Comparison of ENCODE assay signal across 10 cellular contexts in genomic region chr1:155219592-155220031, GRCh38. TPM values are rescaled to one million over a fixed set of nuclear protein-coding genes. Genes with fewer than 3 reads are reported as not detected.
DNase-seq lines count a peak whose midpoint lies in the region; ATAC-seq, FAIRE-seq and TF ChIP-seq lines count a peak whose summit lies in the region.
"Had no signal": no experiment of that assay in that cellular context is flagged by ENCODE, and none has a peak within 500 bp of the region (broad histone marks: within the 10 kb centered on the region; RNA-seq: fewer than 3 reads in every experiment).

No MANE protein-coding gene starts in this region.

- no peaks in the 10 kb centered on the region for H3K27me3 Mint-ChIP-seq in activated T-cell treated with anti-CD3 and anti-CD28 coated beads, Interleukin-2, amount 50 U/mL, for 72 hours (ENCODE audit: low read depth)
- H3K27me3 Mint-ChIP-seq in activated T-helper 2 cell treated with anti-CD3 and anti-CD28 coated beads, Interferon-gamma antibody, Interleukin-2, Interleukin-4, amounts not matched to agents 10 μg/mL and 5 μg/mL and 100 μg/mL, durations not matched to agents 14 hours and 24 hours and 36 hours (ENCODE audit: low read depth) = no peaks in the 10 kb centered on the region
- H3K27me3 Mint-ChIP-seq: T-cell had no signal

- no peak overlapping the region for H3K9ac ChIP-seq in keratinocyte (ENCODE audit: control insufficient read depth, extremely low read depth, insufficient read depth, low read length)

- H3K27ac ChIP-seq in keratinocyte (ENCODE audit: control insufficient read depth, insufficient read depth, low read length) (no peak overlapping the region), substantia nigra (ENCODE audit: low read depth, low read length, poor library complexity, severe bottlenecking) (peak overlapping the region; percentile 46)

- DNase-seq in activated T-cell treated with anti-CD3 and anti-CD28 coated beads, Interleukin-2, amount 50 U/mL, for 72 hours = no peak
- no peak for DNase-seq in activated T-cell treated with anti-CD3 and anti-CD28 coated beads for 4 hours
- no peak for DNase-seq in activated T-helper 2 cell treated with anti-CD3 and anti-CD28 coated beads, Interferon-gamma antibody, Interleukin-2, Interleukin-4, amounts not matched to agents 10 μg/mL and 5 μg/mL and 100 μg/mL, durations not matched to agents 14 hours and 24 hours and 36 hours (ENCODE audit: low spot score)
- DNase-seq in keratinocyte (ENCODE audit: low read depth, low spot score) = no peak
- peak in 32 of 49 donors; percentile 8 to 61 (median 43) for DNase-seq in substantia nigra (lab: John Stamatoyannopoulos, UW)
- no peak for DNase-seq in activated CD4-positive, CD25-positive, alpha-beta regulatory T cell (lab: John Stamatoyannopoulos, UW)
- DNase-seq in NCI-H1694 treated with DMSO at 0.1 percent for 48 hours (lab: John Stamatoyannopoulos, UW) = no peak
- DNase-seq in GM19239 (ENCODE audit: insufficient read length, low spot score) = no peak

- H3K27ac Mint-ChIP-seq in activated T-cell treated with anti-CD3 and anti-CD28 coated beads, Interleukin-2, amount 50 U/mL, for 72 hours = no peak overlapping the region
- H3K27ac Mint-ChIP-seq in activated T-helper 2 cell treated with anti-CD3 and anti-CD28 coated beads, Interferon-gamma antibody, Interleukin-2, Interleukin-4, amounts not matched to agents 10 μg/mL and 5 μg/mL and 100 μg/mL, durations not matched to agents 14 hours and 24 hours and 36 hours = peak overlapping the region; percentile 71

- no peaks in the 10 kb centered on the region for H3K9me3 ChIP-seq in keratinocyte (ENCODE audit: control insufficient read depth, low read depth, low read length)

- peaks cover 16% of the 10 kb centered on the region for H3K4me1 ChIP-seq in keratinocyte (ENCODE audit: control insufficient read depth, extremely low read depth, insufficient read depth, low read length)

- no peak overlapping the region for H3K4me3 ChIP-seq in keratinocyte (ENCODE audit: control insufficient read depth in 2 of 3, extremely low read depth in 1 of 3, insufficient read depth in 2 of 3, low read depth in 1 of 3, low read length in 3 of 3)

- H3K36me3 ChIP-seq in keratinocyte (ENCODE audit: control insufficient read depth in 2 of 2, extremely low read depth in 1 of 2, insufficient read depth in 2 of 2, low read length in 2 of 2) = peaks cover 0 to 2% of the 10 kb centered on the region in 2 experiments

- no peak overlapping the region for H3K4me2 ChIP-seq in keratinocyte (ENCODE audit: control insufficient read depth, extremely low read depth, insufficient read depth, low read depth, low read length)

- no peaks in the 10 kb centered on the region for H3K9me1 ChIP-seq in keratinocyte (ENCODE audit: control insufficient read depth, extremely low read depth, insufficient read depth, low read length)

- intact Hi-C loops in activated T-helper 2 cell treated with anti-CD3 and anti-CD28 coated beads, Interferon-gamma antibody, Interleukin-2, Interleukin-4, amounts not matched to agents 10 μg/mL and 5 μg/mL and 100 μg/mL, durations not matched to agents 14 hours and 24 hours and 36 hours (cut with micrococcal nuclease) = no loop called here

- peak overlapping the region; percentile 58 for H2AFZ ChIP-seq in keratinocyte (ENCODE audit: control insufficient read depth, low read length)

- dilution Hi-C loops in keratinocyte (cut with MboI; ENCODE audit: extremely low pct_ligation_motif_present, low sequenced_read_pairs) = no loop called here

- no peaks in the 10 kb centered on the region for H3K79me2 ChIP-seq in keratinocyte (ENCODE audit: control insufficient read depth, insufficient read depth, low read length)

- FAIRE-seq in keratinocyte (lab: Jason Lieb, UNC) = no peak
- no peak for FAIRE-seq in GM19239 (lab: Jason Lieb, UNC)
- FAIRE-seq: islet of Langerhans had no signal

- H3K36me3 Mint-ChIP-seq in activated T-cell treated with anti-CD3 and anti-CD28 coated beads, Interleukin-2, amount 50 U/mL, for 72 hours (ENCODE audit: insufficient read depth in 2 of 2) = no peaks in the 10 kb centered on the region
- H3K36me3 Mint-ChIP-seq in activated T-helper 2 cell treated with anti-CD3 and anti-CD28 coated beads, Interferon-gamma antibody, Interleukin-2, Interleukin-4, amounts not matched to agents 10 μg/mL and 5 μg/mL and 100 μg/mL, durations not matched to agents 14 hours and 24 hours and 36 hours (ENCODE audit: low read depth) = peaks cover 12% of the 10 kb centered on the region

- no peak for TF ChIP-seq CTCF in keratinocyte (optimal IDR thresholded peaks at IDR 0.05 in 1 of 3, IDR thresholded peaks at IDR 0.05 in 1 of 3, conservative IDR thresholded peaks at IDR 0.05 in 1 of 3; ENCODE audit: extremely low read depth in 1 of 3, insufficient read depth in 2 of 3, low read length in 3 of 3)

- H3K9me3 Mint-ChIP-seq in activated T-cell treated with anti-CD3 and anti-CD28 coated beads, Interleukin-2, amount 50 U/mL, for 72 hours = no peaks in the 10 kb centered on the region
- no peaks in the 10 kb centered on the region for H3K9me3 Mint-ChIP-seq in activated T-helper 2 cell treated with anti-CD3 and anti-CD28 coated beads, Interferon-gamma antibody, Interleukin-2, Interleukin-4, amounts not matched to agents 10 μg/mL and 5 μg/mL and 100 μg/mL, durations not matched to agents 14 hours and 24 hours and 36 hours
- H3K9me3 Mint-ChIP-seq: T-cell had no signal

- ATAC-seq in activated T-cell treated with anti-CD3 and anti-CD28 coated beads, Interleukin-2, amount 50 U/mL, for 72 hours (replicated peaks in 1 of 2) = peak; percentile 45 to 53

- H3K27me3 ChIP-seq in keratinocyte (ENCODE audit: control insufficient read depth, extremely low read depth, insufficient read depth, low read length) = no peaks in the 10 kb centered on the region

- H4K20me1 ChIP-seq in keratinocyte (ENCODE audit: control insufficient read depth, extremely low read depth, insufficient read depth, low read length) = no peaks in the 10 kb centered on the region

- H3K4me3 Mint-ChIP-seq in activated T-cell treated with anti-CD3 and anti-CD28 coated beads, Interleukin-2, amount 50 U/mL, for 72 hours = peak overlapping the region in 1 of 2 donors; percentile 75
- H3K4me3 Mint-ChIP-seq in activated T-helper 2 cell treated with anti-CD3 and anti-CD28 coated beads, Interferon-gamma antibody, Interleukin-2, Interleukin-4, amounts not matched to agents 10 μg/mL and 5 μg/mL and 100 μg/mL, durations not matched to agents 14 hours and 24 hours and 36 hours (ENCODE audit: low read depth) = no peak overlapping the region
- H3K4me3 Mint-ChIP-seq: T-cell had no signal

- H3K4me1 Mint-ChIP-seq in activated T-cell treated with anti-CD3 and anti-CD28 coated beads, Interleukin-2, amount 50 U/mL, for 72 hours (ENCODE audit: low read depth) = peaks cover 25% of the 10 kb centered on the region
- peaks cover 16% of the 10 kb centered on the region for H3K4me1 Mint-ChIP-seq in activated T-helper 2 cell treated with anti-CD3 and anti-CD28 coated beads, Interferon-gamma antibody, Interleukin-2, Interleukin-4, amounts not matched to agents 10 μg/mL and 5 μg/mL and 100 μg/mL, durations not matched to agents 14 hours and 24 hours and 36 hours (ENCODE audit: low read depth)

RNA-seq across cellular contexts. Expression of gene MTX1, which starts 11.1 kb away (rescaled TPM):
- 10 to 100 TPM; 25.5 to 27.4 TPM for total RNA-seq in activated T-cell treated with anti-CD3 and anti-CD28 coated beads, Interleukin-2, amount 50 U/mL, for 72 hours
- total RNA-seq in activated T-helper 2 cell treated with anti-CD3 and anti-CD28 coated beads, Interferon-gamma antibody, Interleukin-2, Interleukin-4, amounts not matched to agents 10 μg/mL and 5 μg/mL and 100 μg/mL, durations not matched to agents 14 hours and 24 hours and 36 hours = 58.6 and 64.0 TPM in 2 replicates
- 43.4 to 69.9 TPM (median 59.5 TPM) in 3 replicates for polyA plus RNA-seq in keratinocyte
- polyA plus RNA-seq in keratinocyte (2011; ENCODE audit: low read depth) = 3.8 TPM
- polyA plus RNA-seq in keratinocyte (2011; cell fraction: cytosol; rRNA removed) = 36.1 and 59.2 TPM in 2 replicates
- 31.1 and 36.4 TPM in 2 replicates for polyA plus RNA-seq in keratinocyte (2011; cell fraction: nucleus; rRNA removed)
- 36.9 and 60.2 TPM in 2 replicates for polyA plus RNA-seq in keratinocyte (2012; ENCODE audit: low replicate concordance)
- 34.7 to 71.9 TPM (median 51.0 TPM) in 3 replicates for polyA minus RNA-seq in keratinocyte
- polyA minus RNA-seq in keratinocyte (2011; cell fraction: cytosol; rRNA and poly(A)+ RNA removed) = 60.6 TPM
- 16.4 and 18.3 TPM in 2 replicates for polyA minus RNA-seq in keratinocyte (2011; cell fraction: nucleus; rRNA and poly(A)+ RNA removed)

RNA-seq across cellular contexts. Expression of gene THBS3, which starts 11.9 kb away (rescaled TPM):
- 10 to 100 TPM; 24.7 to 28.7 TPM for total RNA-seq in activated T-cell treated with anti-CD3 and anti-CD28 coated beads, Interleukin-2, amount 50 U/mL, for 72 hours
- total RNA-seq in activated T-helper 2 cell treated with anti-CD3 and anti-CD28 coated beads, Interferon-gamma antibody, Interleukin-2, Interleukin-4, amounts not matched to agents 10 μg/mL and 5 μg/mL and 100 μg/mL, durations not matched to agents 14 hours and 24 hours and 36 hours = 10.4 and 13.1 TPM in 2 replicates
- 14.4 to 36.0 TPM (median 16.2 TPM) in 3 replicates for polyA plus RNA-seq in keratinocyte
- 25.5 TPM for polyA plus RNA-seq in keratinocyte (2011; ENCODE audit: low read depth)
- 6.5 and 8.4 TPM in 2 replicates for polyA plus RNA-seq in keratinocyte (2011; cell fraction: cytosol; rRNA removed)
- polyA plus RNA-seq in keratinocyte (2011; cell fraction: nucleus; rRNA removed) = 99.2 and 112 TPM in 2 replicates
- polyA plus RNA-seq in keratinocyte (2012; ENCODE audit: low replicate concordance) = 11.8 and 32.9 TPM in 2 replicates
- polyA minus RNA-seq in keratinocyte = 23.7 to 34.4 TPM (median 27.5 TPM) in 3 replicates
- polyA minus RNA-seq in keratinocyte (2011; cell fraction: cytosol; rRNA and poly(A)+ RNA removed) = 12.5 TPM
- polyA minus RNA-seq in keratinocyte (2011; cell fraction: nucleus; rRNA and poly(A)+ RNA removed) = 22.6 and 28.6 TPM in 2 replicates

RNA-seq across cellular contexts. Expression of gene ENTREP3, which starts 35.7 kb away (rescaled TPM):
- total RNA-seq in activated T-cell treated with anti-CD3 and anti-CD28 coated beads, Interleukin-2, amount 50 U/mL, for 72 hours = 10 to 100 TPM; 30.7 to 33.8 TPM
- 42.5 and 45.5 TPM in 2 replicates for total RNA-seq in activated T-helper 2 cell treated with anti-CD3 and anti-CD28 coated beads, Interferon-gamma antibody, Interleukin-2, Interleukin-4, amounts not matched to agents 10 μg/mL and 5 μg/mL and 100 μg/mL, durations not matched to agents 14 hours and 24 hours and 36 hours
- polyA plus RNA-seq in keratinocyte = 8.8 to 12.6 TPM (median 9.2 TPM) in 3 replicates
- polyA plus RNA-seq in keratinocyte (2011; ENCODE audit: low read depth) = 5.9 TPM
- 13.5 and 25.2 TPM in 2 replicates for polyA plus RNA-seq in keratinocyte (2011; cell fraction: cytosol; rRNA removed)
- 22.5 and 30.8 TPM in 2 replicates for polyA plus RNA-seq in keratinocyte (2011; cell fraction: nucleus; rRNA removed)
- 26.2 and 38.0 TPM in 2 replicates for polyA plus RNA-seq in keratinocyte (2012; ENCODE audit: low replicate concordance)
- polyA minus RNA-seq in keratinocyte = 7.4 to 47.3 TPM (median 8.8 TPM) in 3 replicates
- polyA minus RNA-seq in keratinocyte (2011; cell fraction: cytosol; rRNA and poly(A)+ RNA removed) = 32.0 TPM
- 13.2 and 13.6 TPM in 2 replicates for polyA minus RNA-seq in keratinocyte (2011; cell fraction: nucleus; rRNA and poly(A)+ RNA removed)

RNA-seq across cellular contexts. Expression of gene SCAMP3, which starts 42.5 kb away (rescaled TPM):
- 100 to 1,000 TPM; 112 to 114 TPM for total RNA-seq in activated T-cell treated with anti-CD3 and anti-CD28 coated beads, Interleukin-2, amount 50 U/mL, for 72 hours
- total RNA-seq in activated T-helper 2 cell treated with anti-CD3 and anti-CD28 coated beads, Interferon-gamma antibody, Interleukin-2, Interleukin-4, amounts not matched to agents 10 μg/mL and 5 μg/mL and 100 μg/mL, durations not matched to agents 14 hours and 24 hours and 36 hours = 113 and 123 TPM in 2 replicates
- polyA plus RNA-seq in keratinocyte = 72.1 to 97.0 TPM (median 91.3 TPM) in 3 replicates
- polyA plus RNA-seq in keratinocyte (2011; ENCODE audit: low read depth) = 18.7 TPM
- polyA plus RNA-seq in keratinocyte (2011; cell fraction: cytosol; rRNA removed) = 70.0 and 83.7 TPM in 2 replicates
- 104 and 111 TPM in 2 replicates for polyA plus RNA-seq in keratinocyte (2011; cell fraction: nucleus; rRNA removed)
- 59.6 and 60.0 TPM in 2 replicates for polyA plus RNA-seq in keratinocyte (2012; ENCODE audit: low replicate concordance)
- 66.3 to 139 TPM (median 80.7 TPM) in 3 replicates for polyA minus RNA-seq in keratinocyte
- 103 TPM for polyA minus RNA-seq in keratinocyte (2011; cell fraction: cytosol; rRNA and poly(A)+ RNA removed)
- 41.2 and 50.0 TPM in 2 replicates for polyA minus RNA-seq in keratinocyte (2011; cell fraction: nucleus; rRNA and poly(A)+ RNA removed)

RNA-seq across cellular contexts. Expression of gene TRIM46, which starts 46.0 kb away (rescaled TPM):
- total RNA-seq in activated T-cell treated with anti-CD3 and anti-CD28 coated beads, Interleukin-2, amount 50 U/mL, for 72 hours = 1 to 10 TPM; 8.6 to 9.8 TPM
- total RNA-seq in activated T-helper 2 cell treated with anti-CD3 and anti-CD28 coated beads, Interferon-gamma antibody, Interleukin-2, Interleukin-4, amounts not matched to agents 10 μg/mL and 5 μg/mL and 100 μg/mL, durations not matched to agents 14 hours and 24 hours and 36 hours = 10.7 and 11.5 TPM in 2 replicates
- 1.6 to 4.5 TPM (median 1.7 TPM) in 3 replicates for polyA plus RNA-seq in keratinocyte
- polyA plus RNA-seq in keratinocyte (2011; ENCODE audit: low read depth) = 0.31 TPM
- 1.3 and 2.6 TPM in 2 replicates for polyA plus RNA-seq in keratinocyte (2011; cell fraction: cytosol; rRNA removed)
- polyA plus RNA-seq in keratinocyte (2011; cell fraction: nucleus; rRNA removed) = 9.1 and 14.9 TPM in 2 replicates
- 0.32 and 2.1 TPM in 2 replicates for polyA plus RNA-seq in keratinocyte (2012; ENCODE audit: low replicate concordance)
- polyA minus RNA-seq in keratinocyte = 3.2 to 6.3 TPM (median 4.0 TPM) in 3 replicates
- polyA minus RNA-seq in keratinocyte (2011; cell fraction: cytosol; rRNA and poly(A)+ RNA removed) = 4.6 TPM
- 6.1 and 8.1 TPM in 2 replicates for polyA minus RNA-seq in keratinocyte (2011; cell fraction: nucleus; rRNA and poly(A)+ RNA removed)

Comparison
In these comparisons a context has a peak if more than half of its experiments do, and no peak if none do; other contexts are left out.
1. DNase-seq: peak in substantia nigra (32 of 49); none in activated T-cell treated with anti-CD3 and anti-CD28 coated beads, Interleukin-2, amount 50 U/mL, for 72 hours (0 of 2), activated T-cell treated with anti-CD3 and anti-CD28 coated beads for 4 hours (single experiment), activated T-helper 2 cell treated with anti-CD3 and anti-CD28 coated beads, Interferon-gamma antibody, Interleukin-2, Interleukin-4, amounts not matched to agents 10 μg/mL and 5 μg/mL and 100 μg/mL, durations not matched to agents 14 hours and 24 hours and 36 hours (single experiment), keratinocyte (single experiment), activated CD4-positive, CD25-positive, alpha-beta regulatory T cell (0 of 4), NCI-H1694 treated with DMSO at 0.1 percent for 48 hours (single experiment) and GM19239 (single experiment).